25 cellular contexts compared by ENCODE assay signal in genomic region chr11:119204066-119204465, GRCh38. TPM values are rescaled to one million over a fixed set of nuclear protein-coding genes. Genes with fewer than 3 reads are reported as not detected.
DNase-seq lines count a peak whose midpoint lies in the region; ATAC-seq and TF ChIP-seq lines count a peak whose summit lies in the region.
"Had no signal": no experiment of that assay in that cellular context is flagged by ENCODE, and none has a peak within 500 bp of the region (broad histone marks: within the 10 kb centered on the region; RNA-seq: fewer than 3 reads in every experiment).

No MANE protein-coding gene starts in this region.

- H3K4me3 ChIP-seq in upper lobe of right lung = no peak overlapping the region

- H3K36me3 ChIP-seq in upper lobe of right lung = no peaks in the 10 kb centered on the region
- H3K36me3 ChIP-seq: BE2C had no signal

- H3K36me3 Mint-ChIP-seq in T-helper 17 cell (ENCODE audit: low read depth) = peaks cover 3% of the 10 kb centered on the region

- H3K9me3 ChIP-seq in T-helper 17 cell (ENCODE audit: control insufficient read depth, low read length, poor library complexity, severe bottlenecking) (no peaks in the 10 kb centered on the region), upper lobe of right lung (no peaks in the 10 kb centered on the region)
- H3K9me3 ChIP-seq: BE2C had no signal

- TF ChIP-seq CTCF in upper lobe of right lung (IDR thresholded peaks at IDR 0.05) = no peak

- intact Hi-C loops in upper lobe of right lung (cut with DNase I) = loop anchor here (10.0 kb wide), 1 partner anchor 111 kb away; the partner anchor contains the start of gene MCAM

- H3K4me3 Mint-ChIP-seq in T-helper 17 cell = peak overlapping the region; percentile 25

- peaks cover 16% of the 10 kb centered on the region for H3K4me1 Mint-ChIP-seq in T-helper 17 cell

- peaks cover 13% of the 10 kb centered on the region for H3K4me1 ChIP-seq in upper lobe of right lung

- DNase-seq in activated effector memory CD4-positive, alpha-beta T cell treated with anti-CD3 and anti-CD28 coated beads, Interleukin-2, amount 50 U/mL, for 16 hours = peak; percentile 19
- DNase-seq in activated effector memory CD4-positive, alpha-beta T cell treated with Interleukin-2 at 50 U/mL for 16 hours = no peak
- DNase-seq in T-helper 17 cell (no peak), mesenteric fat pad (ENCODE audit: low spot score) (peak; percentile 20), upper lobe of right lung (peak; percentile 29), 8988T (no peak), HCEC 1CT (no peak)
- DNase-seq: ACHN, BE2C, DMS53, Karpas-422, NCI-H1092, NCI-H1436, NCI-H187, NCI-H2081 treated with DMSO at 0.1 percent for 48 hours, NCI-H2171, NCI-H226, NCI-H510A, NCI-H69, SHP77 treated with DMSO at 0.1 percent for 48 hours had no signal

- H3K27ac Mint-ChIP-seq in T-helper 17 cell = no peak overlapping the region

- ATAC-seq in T-helper 17 cell (no peak), upper lobe of right lung (no peak)

- H3K27ac ChIP-seq in upper lobe of right lung = no peak overlapping the region
- H3K27ac ChIP-seq: 22Rv1, RWPE1 had no signal

- H3K27me3 Mint-ChIP-seq in T-helper 17 cell = no peaks in the 10 kb centered on the region

- H3K27me3 ChIP-seq in upper lobe of right lung = no peaks in the 10 kb centered on the region
- H3K27me3 ChIP-seq: BE2C had no signal

RNA-seq across cellular contexts. Expression of gene CBL, which starts 2.1 kb away (rescaled TPM):
- total RNA-seq in T-helper 17 cell (10 to 100 TPM; 36.1 to 41.9 TPM), mesenteric fat pad (30.4 TPM), upper lobe of right lung (30.0 TPM)

RNA-seq across cellular contexts. Expression of gene NHERF4, which starts 18.8 kb away (rescaled TPM):
- total RNA-seq in T-helper 17 cell (1 to 10 TPM in 1 of 2 donors, under 1 TPM in 1; 0.65 to 1.0 TPM), mesenteric fat pad (not detected), upper lobe of right lung (0.81 TPM)
- total RNA-seq: Daoy, G401 had no signal

RNA-seq across cellular contexts. Expression of gene NLRX1, which starts 35.5 kb away (rescaled TPM):
- 1 to 10 TPM; 6.6 to 6.9 TPM for total RNA-seq in T-helper 17 cell
- 16.3 TPM for total RNA-seq in mesenteric fat pad
- total RNA-seq in upper lobe of right lung = 17.7 TPM
- total RNA-seq: G401 had no signal

RNA-seq across cellular contexts. Expression of gene ABCG4, which starts 55.2 kb away (rescaled TPM):
- total RNA-seq in T-helper 17 cell (not detected), mesenteric fat pad (not detected), upper lobe of right lung (0.14 TPM)
- total RNA-seq: Daoy, HT-29 had no signal

Comparison
In these comparisons a context has a peak if more than half of its experiments do, and no peak if none do; other contexts are left out.
1. DNase-seq: peak in activated effector memory CD4-positive, alpha-beta T cell treated with anti-CD3 and anti-CD28 coated beads, Interleukin-2, amount 50 U/mL, for 16 hours (single experiment), mesenteric fat pad (single experiment) and upper lobe of right lung (single experiment); none in activated effector memory CD4-positive, alpha-beta T cell treated with Interleukin-2 at 50 U/mL for 16 hours (single experiment), T-helper 17 cell (0 of 3), 8988T (single experiment) and HCEC 1CT (single experiment).